In the genomic region with DNA sequence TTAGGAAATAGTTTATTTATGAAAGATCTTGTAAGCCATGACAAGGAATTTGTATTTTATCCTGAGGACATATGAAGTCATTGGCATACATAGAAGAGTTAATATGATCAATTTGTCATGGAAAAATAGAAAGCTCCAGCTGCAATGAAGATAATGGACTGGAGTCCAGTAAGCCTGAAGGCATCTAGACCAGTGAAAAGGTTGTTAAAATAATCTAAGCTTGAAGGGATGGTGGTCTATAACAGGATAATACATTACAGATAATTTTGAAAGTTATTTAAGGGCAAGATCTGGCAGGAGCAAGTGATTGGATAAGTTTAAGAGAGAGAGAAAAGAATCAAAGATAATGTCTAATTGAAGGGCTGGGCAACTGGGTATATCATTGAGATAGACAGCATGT, we compare ENCODE assay signal across 22 cellular contexts.
"Had no signal": no experiment of that assay in that cellular context is flagged by ENCODE, and none has a peak within 500 bp of the region (broad histone marks: within the 10 kb centered on the region; RNA-seq: fewer than 3 reads in every experiment).

No MANE protein-coding gene starts in this region.

- ATAC-seq: K562, T-cell had no signal

- H3K36me3 Mint-ChIP-seq: IgD-negative memory B cell, T-cell had no signal

- H3K27ac Mint-ChIP-seq: IgD-negative memory B cell, T-cell had no signal

- H3K4me1 Mint-ChIP-seq: IgD-negative memory B cell, T-cell had no signal

- H3K4me3 ChIP-seq: K562 had no signal

- H3K27me3 Mint-ChIP-seq: IgD-negative memory B cell had no signal

- H3K27ac ChIP-seq: HL-60, KMS-11 had no signal

- DNase-seq: Kasumi-1, MV-4-11, NCI-H1048, NCI-H1105, NCI-H1417, NCI-H1436 treated with DMSO at 0.1 percent for 48 hours, NCI-H1694, NCI-H187 treated with DMSO at 0.1 percent for 48 hours, NCI-H2029 treated with DMSO at 0.1 percent for 48 hours, NCI-H2171 treated with DMSO at 0.1 percent for 48 hours, NCI-H345, NCI-H446 treated with DMSO at 0.1 percent for 48 hours, NCI-H510A treated with DMSO at 0.1 percent for 48 hours, NCI-H526, Right ventricle myocardium superior, RPMI8226, SW 1271, T-cell had no signal

- H3K4me3 Mint-ChIP-seq: IgD-negative memory B cell, T-cell had no signal
